30 cellular contexts compared by ENCODE assay signal in genomic region chr12:127161466-127161865, GRCh38.
"Had no signal": no experiment of that assay in that cellular context is flagged by ENCODE, and none has a peak within 500 bp of the region (broad histone marks: within the 10 kb centered on the region; RNA-seq: fewer than 3 reads in every experiment).

No MANE protein-coding gene starts in this region.

- H3K9me3 ChIP-seq: body of pancreas, gastrocnemius medialis had no signal

- H3K36me3 ChIP-seq: gastrocnemius medialis, heart right ventricle, WERI-Rb-1 had no signal

- FAIRE-seq: colon had no signal

- H3K9me3 Mint-ChIP-seq: activated CD8-positive, alpha-beta T cell treated with anti-CD3 and anti-CD28 coated beads for 36 hours; activated T-cell treated with anti-CD3 and anti-CD28 coated beads, Interleukin-2, amount 50 U/mL, for 4 hours; activated T-helper 17 cell treated with anti-CD3 and anti-CD28 coated beads, Interleukin-2, amount 50 U/mL, for 72 hours had no signal

- DNase-seq: activated B cell treated with CpG ODN at 0.5 μM for 24 hours; activated CD4-positive, alpha-beta T cell treated with anti-CD3 and anti-CD28 coated beads for 48 hours; activated CD4-positive, alpha-beta T cell treated with anti-CD3 and anti-CD28 coated beads, Interleukin-2, amount 50 U/mL, for 1 hour; activated CD4-positive, alpha-beta T cell treated with anti-CD3 and anti-CD28 coated beads, Interleukin-2, amount 50 U/mL, for 48 hours; activated CD8-positive, alpha-beta memory T cell treated with anti-CD3 and anti-CD28 coated beads for 24 hours; activated CD8-positive, alpha-beta T cell treated with anti-CD3 and anti-CD28 coated beads for 36 hours; activated effector memory CD4-positive, alpha-beta T cell treated with Interleukin-2 at 50 U/mL for 16 hours; activated gamma-delta T cell treated with Interleukin-2 at 50 U/mL for 16 hours; activated naive CD4-positive, alpha-beta T cell treated with anti-CD3 and anti-CD28 coated beads, Interleukin-2, amount 50 U/mL, for 16 hours; activated naive CD4-positive, alpha-beta T cell treated with Interleukin-2 at 50 U/mL for 16 hours; activated T-cell treated with anti-CD3 and anti-CD28 coated beads, Interleukin-2, amount 50 U/mL, for 4 hours; amniotic stem cell; body of pancreas; caudate nucleus; cortex of kidney; effector memory CD4-positive, alpha-beta T cell; endodermal cell; foreskin keratinocyte; gastrocnemius medialis; heart right ventricle; T-helper 1 cell; T-helper 17 cell; T1000; WERI-Rb-1 had no signal

- H3K4me3 Mint-ChIP-seq: activated B cell treated with CpG ODN at 0.5 μM for 24 hours; activated CD8-positive, alpha-beta T cell treated with anti-CD3 and anti-CD28 coated beads for 36 hours; activated naive CD8-positive, alpha-beta T cell; activated T-cell treated with anti-CD3 and anti-CD28 coated beads, Interleukin-2, amount 50 U/mL, for 4 hours; activated T-helper 17 cell treated with anti-CD3 and anti-CD28 coated beads, Interleukin-2, amount 50 U/mL, for 72 hours; endodermal cell; T-helper 17 cell; T-helper 2 cell treated with Interferon-gamma antibody and Interleukin-4, amounts not matched to agents 5 μg/mL and 100 μg/mL, for 36 hours had no signal

- ATAC-seq: activated CD4-positive, CD25-positive, alpha-beta regulatory T cell treated with anti-CD3 and anti-CD28 coated beads, Interleukin-2, amount 50 U/mL, for 24 hours; activated CD8-positive, alpha-beta T cell treated with anti-CD3 and anti-CD28 coated beads for 36 hours; activated T-cell treated with anti-CD3 and anti-CD28 coated beads, Interleukin-2, amount 50 U/mL, for 4 hours; activated T-helper 17 cell treated with anti-CD3 and anti-CD28 coated beads, Interleukin-2, amount 50 U/mL, for 72 hours; body of pancreas; esophagus mucosa; foreskin keratinocyte; gastrocnemius medialis; heart right ventricle; T-helper 17 cell had no signal

- H3K27me3 ChIP-seq: body of pancreas, foreskin keratinocyte, gastrocnemius medialis had no signal

- H3K27ac Mint-ChIP-seq: activated B cell treated with CpG ODN at 0.5 μM for 24 hours; activated CD8-positive, alpha-beta T cell treated with anti-CD3 and anti-CD28 coated beads for 36 hours; activated naive CD8-positive, alpha-beta T cell; activated T-helper 17 cell treated with anti-CD3 and anti-CD28 coated beads, Interleukin-2, amount 50 U/mL, for 72 hours; endodermal cell; T-helper 2 cell treated with Interferon-gamma antibody and Interleukin-4, amounts not matched to agents 5 μg/mL and 100 μg/mL, for 36 hours had no signal

- H3K36me3 Mint-ChIP-seq: activated naive CD8-positive, alpha-beta T cell had no signal

- H3K4me3 ChIP-seq: body of pancreas, gastrocnemius medialis, heart right ventricle had no signal

- H3K27ac ChIP-seq: body of pancreas, foreskin keratinocyte, gastrocnemius medialis, heart right ventricle, WERI-Rb-1 had no signal

- H3K4me1 Mint-ChIP-seq: endodermal cell had no signal

- H3K27me3 Mint-ChIP-seq: activated naive CD8-positive, alpha-beta T cell; activated T-helper 17 cell treated with anti-CD3 and anti-CD28 coated beads, Interleukin-2, amount 50 U/mL, for 72 hours; T-helper 17 cell had no signal

- H3K4me1 ChIP-seq: body of pancreas, gastrocnemius medialis had no signal
